ENCODE assay signal across 12 cellular contexts in genomic region chr18:32772580-32773186, GRCh38. TPM values are rescaled to one million over a fixed set of nuclear protein-coding genes. Genes with fewer than 3 reads are reported as not detected.
DNase-seq lines count a peak whose midpoint lies in the region; FAIRE-seq and TF ChIP-seq lines count a peak whose summit lies in the region.
"Had no signal": no experiment of that assay in that cellular context is flagged by ENCODE, and none has a peak within 500 bp of the region (broad histone marks: within the 10 kb centered on the region; RNA-seq: fewer than 3 reads in every experiment).

KLHL14 (minus strand) TSS chr18:32773023; CDS start chr18:32770591, 2,432 bp downstream.

- H3K4me3 ChIP-seq in SK-N-MC, result peak within 1 kb of the TSS; percentile 94
- H3K4me3 ChIP-seq in kidney (ENCODE audit: low read length in 2 of 2), result peak within 1 kb of the TSS; percentile 22 to 70
- H3K4me3 ChIP-seq in stomach, result peak within 1 kb of the TSS; percentile 43 to 61 (median 52)

- no peaks in the 10 kb centered on the region for H3K9me3 ChIP-seq in SK-N-MC (ENCODE audit: low read depth, low read length)
- H3K9me3 ChIP-seq in kidney (ENCODE audit: control insufficient read depth in 1 of 2, low read length in 2 of 2), result no peaks in the 10 kb centered on the region
- no peaks in the 10 kb centered on the region for H3K9me3 ChIP-seq in stomach

- H3K27me3 ChIP-seq in stomach, result peaks cover 0 to 55% (median 37%) of the 10 kb centered on the region in 3 donors

- H3K36me3 ChIP-seq in SK-N-MC (ENCODE audit: insufficient read depth, low read length), result no peaks in the 10 kb centered on the region
- H3K36me3 ChIP-seq in kidney (ENCODE audit: control insufficient read depth in 1 of 2, insufficient read depth in 2 of 2, low read length in 2 of 2), result no peaks in the 10 kb centered on the region
- no peaks in the 10 kb centered on the region for H3K36me3 ChIP-seq in stomach

- 0 out of 2 replicates have a peak within 1 kb of the TSS, but pooled peaks have one; percentile 31 for H3K27ac ChIP-seq in SK-N-MC
- peak within 1 kb of the TSS; percentile 1 to 35 for H3K27ac ChIP-seq in kidney (ENCODE audit: low read depth in 2 of 2, low read length in 2 of 2)
- H3K27ac ChIP-seq in stomach, result no peak within 1 kb of the TSS
- H3K27ac ChIP-seq: 22Rv1 had no signal

- FAIRE-seq in kidney (lab: Jason Lieb, UNC), result no peak

- no peak for TF ChIP-seq CTCF in kidney (IDR thresholded peaks at IDR 0.05; ENCODE audit: borderline replicate concordance, extremely low read depth, insufficient read depth)
- no peak for TF ChIP-seq CTCF in stomach (IDR thresholded peaks at IDR 0.05)

- H3K4me1 ChIP-seq in kidney (ENCODE audit: control insufficient read depth in 1 of 2, insufficient read depth in 1 of 2, low read depth in 1 of 2, low read length in 2 of 2) (peaks cover 0 to 11% of the 10 kb centered on the region in 2 donors), stomach (peaks cover 23 to 31% (median 29%) of the 10 kb centered on the region in 4 donors)

- intact Hi-C loops in kidney (cut with DNase I) (no loop called here), stomach (cut with DNase I; ENCODE audit: low total_unique reads) (no loop called here)

- TF ChIP-seq EP300 in stomach (IDR thresholded peaks at IDR 0.05), result no peak

- DNase-seq in DMS79 treated with DMSO at 0.1 percent for 48 hours (lab: John Stamatoyannopoulos, UW) (peak; percentile 70), DMS79 (lab: John Stamatoyannopoulos, UW) (no peak), SK-N-MC (ENCODE audit: low read depth, low spot score) (no peak), kidney (no peak), stomach (no peak), T-helper 2 cell (no peak), NCI-H146 treated with DMSO at 0.1 percent for 48 hours (lab: John Stamatoyannopoulos, UW; ENCODE audit: unreplicated experiment) (no peak)
- DNase-seq in activated CD4-positive, alpha-beta T cell treated with anti-CD3 and anti-CD28 coated beads for 48 hours, result no peak
- DNase-seq: central memory CD4-positive, alpha-beta T cell; SW 1271 had no signal

- H3K9ac ChIP-seq in SK-N-MC (ENCODE audit: insufficient read length), result no peak within 1 kb of the TSS
- no peak within 1 kb of the TSS for H3K9ac ChIP-seq in kidney (ENCODE audit: low read length in 2 of 2)

- no peak for TF ChIP-seq POLR2A in stomach (IDR thresholded peaks at IDR 0.05)

- WGBS in stomach, 5 donors, result 32 to 44% (median 42%) methylated on average over 12 of the region's 12 CpGs

RNA-seq across cellular contexts. Expression of gene KLHL14, which starts in this region (rescaled TPM):
- 15.4 TPM for total RNA-seq in kidney
- 3.7 TPM for polyA plus RNA-seq in kidney (ENCODE audit: insufficient read depth, low read depth, low replicate concordance)
- total RNA-seq in stomach, result 1 to 10 TPM in 1 of 5 donors, under 1 TPM in 1, not detected in 3; 0.55 to 3.5 TPM
- polyA plus RNA-seq in stomach, result under 1 TPM in 2 of 3 donors, not detected in 1; 0.15 to 0.28 TPM
- total RNA-seq: HT1080 had no signal

Comparison
In these comparisons a context has a peak if more than half of its experiments do, and no peak if none do; other contexts are left out.
1. H3K27ac ChIP-seq: peak in SK-N-MC (single experiment) and kidney (2 of 2); none in stomach (0 of 5).
2. Peak in every context shown above with its lines, with median percentiles within 50 percentile points of each other: H3K4me3 ChIP-seq.